ENCODE assay signal across 10 cellular contexts in genomic region chr2:241616168-241617125, GRCh38. TPM values are rescaled to one million over a fixed set of nuclear protein-coding genes. Genes with fewer than 3 reads are reported as not detected.
A peak's percentile ranks its signal among the peaks of the same experiment; 100 is the strongest.
DNase-seq lines count a peak whose midpoint lies in the region; ATAC-seq and TF ChIP-seq lines count a peak whose summit lies in the region.
"Had no signal": no experiment of that assay in that cellular context is flagged by ENCODE, and none has a peak within 500 bp of the region (broad histone marks: within the 10 kb centered on the region; RNA-seq: fewer than 3 reads in every experiment).

No MANE protein-coding gene starts in this region.

- intact Hi-C loops in left ventricle myocardium superior (cut with micrococcal nuclease), result no loop called here

- H3K27me3 ChIP-seq in WERI-Rb-1 (ENCODE audit: insufficient read depth, low read depth, severe bottlenecking) (no peaks in the 10 kb centered on the region), skeletal muscle tissue (ENCODE audit: control insufficient read depth in 3 of 3, insufficient read depth in 3 of 3, low read length in 3 of 3) (no peaks in the 10 kb centered on the region), brain microvascular endothelial cell (replicated peaks) (no peaks in the 10 kb centered on the region)

- no peak overlapping the region; the same call in 1 of the 2 replicates for H3K27ac ChIP-seq in WERI-Rb-1
- no peak overlapping the region for H3K27ac ChIP-seq in skeletal muscle tissue (ENCODE audit: low read depth, low read length)
- H3K27ac ChIP-seq in brain microvascular endothelial cell, result no peak overlapping the region

- H3K27me3 Mint-ChIP-seq in T-helper 1 cell treated with Interleukin-12 subunit alpha and Interleukin-12 subunit beta and Interleukin-4 antibody, amounts not matched to agents 30 μg/mL and 1 μg/mL, for 36 hours (ENCODE audit: low read depth), result no peaks in the 10 kb centered on the region

- peaks cover 24% of the 10 kb centered on the region for H3K4me1 Mint-ChIP-seq in T-helper 1 cell treated with Interleukin-12 subunit alpha and Interleukin-12 subunit beta and Interleukin-4 antibody, amounts not matched to agents 30 μg/mL and 1 μg/mL, for 36 hours (ENCODE audit: low read depth)

- ATAC-seq in left ventricle myocardium superior (peak; percentile 8), GM19452 (IDR thresholded peaks at IDR 0.05; ENCODE audit: unreplicated experiment) (no peak)
- ATAC-seq in activated CD4-positive, CD25-positive, alpha-beta regulatory T cell treated with anti-CD3 and anti-CD28 coated beads, Interleukin-2, amount 50 U/mL, for 24 hours, result no peak

- H3K36me3 ChIP-seq in WERI-Rb-1 (peaks cover 4% of the 10 kb centered on the region), skeletal muscle tissue (ENCODE audit: control insufficient read depth in 3 of 3, insufficient read depth in 3 of 3, low read length in 3 of 3) (peaks cover 0 to 7% (median 4%) of the 10 kb centered on the region in 3 donors), brain microvascular endothelial cell (replicated peaks) (no peaks in the 10 kb centered on the region)

- in situ Hi-C loops in brain microvascular endothelial cell (cut with HindIII; ENCODE audit: low pct_ligation_motif_present, low sequenced_read_pairs), result no loop called here

- TF ChIP-seq CTCF in WERI-Rb-1 (IDR thresholded peaks at IDR 0.05; ENCODE audit: low read depth, low read length), result 0 out of 2 replicates have a peak, but pooled peaks have one; percentile 19
- TF ChIP-seq CTCF in brain microvascular endothelial cell (IDR thresholded peaks at IDR 0.05; ENCODE audit: low read depth, low read length, missing control alignments), result no peak

- H3K4me1 ChIP-seq in skeletal muscle tissue (ENCODE audit: control insufficient read depth in 3 of 3, insufficient read depth in 3 of 3, low read length in 3 of 3), result peaks cover 11 to 31% (median 14%) of the 10 kb centered on the region in 3 donors

- peaks cover 10% of the 10 kb centered on the region for H3K36me3 Mint-ChIP-seq in T-helper 1 cell treated with Interleukin-12 subunit alpha and Interleukin-12 subunit beta and Interleukin-4 antibody, amounts not matched to agents 30 μg/mL and 1 μg/mL, for 36 hours (ENCODE audit: low read depth)

- DNase-seq in T-helper 1 cell, result no peak
- DNase-seq in WERI-Rb-1, result no peak
- no peak for DNase-seq in left ventricle myocardium superior
- no peak for DNase-seq in brain microvascular endothelial cell
- DNase-seq: GDM1, SW 1271 had no signal

- H3K4me3 Mint-ChIP-seq in T-helper 1 cell treated with Interleukin-12 subunit alpha and Interleukin-12 subunit beta and Interleukin-4 antibody, amounts not matched to agents 30 μg/mL and 1 μg/mL, for 36 hours, result peak overlapping the region; percentile 39

- no peaks in the 10 kb centered on the region for H3K9me3 Mint-ChIP-seq in T-helper 1 cell treated with Interleukin-12 subunit alpha and Interleukin-12 subunit beta and Interleukin-4 antibody, amounts not matched to agents 30 μg/mL and 1 μg/mL, for 36 hours

- H3K4me3 ChIP-seq in WERI-Rb-1 (ENCODE audit: low read depth, low read length), result no peak overlapping the region
- H3K4me3 ChIP-seq in skeletal muscle tissue (ENCODE audit: low read length in 3 of 3), result peak overlapping the region; percentile 54 to 71 (median 57)
- H3K4me3 ChIP-seq in brain microvascular endothelial cell (ENCODE audit: low read depth, low read length), result no peak overlapping the region

- H3K27ac Mint-ChIP-seq in T-helper 1 cell treated with Interleukin-12 subunit alpha and Interleukin-12 subunit beta and Interleukin-4 antibody, amounts not matched to agents 30 μg/mL and 1 μg/mL, for 36 hours, result peak overlapping the region; percentile 20

- H3K9ac ChIP-seq in skeletal muscle tissue (ENCODE audit: low read depth in 1 of 3, low read length in 3 of 3), result peak overlapping the region; percentile 28 to 71 (median 68)

- H3K9me3 ChIP-seq in WERI-Rb-1 (ENCODE audit: severe bottlenecking) (no peaks in the 10 kb centered on the region), skeletal muscle tissue (ENCODE audit: control insufficient read depth in 3 of 3, low read length in 3 of 3) (no peaks in the 10 kb centered on the region)

RNA-seq across cellular contexts. Expression of gene THAP4, which starts 20.5 kb away (rescaled TPM):
- total RNA-seq in left ventricle myocardium superior, result 84.5 TPM
- 35.5 TPM for total RNA-seq in skeletal muscle tissue

RNA-seq across cellular contexts. Expression of gene ATG4B, which starts 21.0 kb away (rescaled TPM):
- total RNA-seq in left ventricle myocardium superior (42.3 TPM), skeletal muscle tissue (29.2 TPM)

RNA-seq across cellular contexts. Expression of gene BOK, which starts 57.9 kb away (rescaled TPM):
- total RNA-seq in left ventricle myocardium superior, result 3.6 TPM
- 25.1 TPM for total RNA-seq in skeletal muscle tissue

Comparison
In these comparisons a context has a peak if more than half of its experiments do, and no peak if none do; other contexts are left out.
1. H3K4me3 ChIP-seq: peak in skeletal muscle tissue (3 of 3); none in WERI-Rb-1 (single experiment) and brain microvascular endothelial cell (single experiment).